In genomic region chr1:218424528-218424927, GRCh38 we compare ENCODE assay signal across 25 cellular contexts.
A peak's percentile ranks its signal among the peaks of the same experiment; 100 is the strongest.
DNase-seq lines count a peak whose midpoint lies in the region; ATAC-seq and TF ChIP-seq lines count a peak whose summit lies in the region.
"Had no signal": no experiment of that assay in that cellular context is flagged by ENCODE, and none has a peak within 500 bp of the region (broad histone marks: within the 10 kb centered on the region; RNA-seq: fewer than 3 reads in every experiment).

No MANE protein-coding gene starts in this region.

- TF ChIP-seq CTCF in PC-3 (conservative IDR thresholded peaks at IDR 0.05; ENCODE audit: low read depth, low read length), result no peak

- H3K27ac ChIP-seq in PC-3 (ENCODE audit: low read length), result peak overlapping the region; percentile 4
- H3K27ac ChIP-seq: BLaER1, HL-60, RWPE1 had no signal

- no peak overlapping the region; the same call in 1 of the 2 replicates for H3K4me2 ChIP-seq in PC-3 (ENCODE audit: low read length)
- H3K4me2 ChIP-seq: BLaER1, GM23338, SK-N-SH had no signal

- peaks cover 31% of the 10 kb centered on the region for H3K36me3 ChIP-seq in PC-3 (ENCODE audit: low read depth, low read length)
- H3K36me3 ChIP-seq: BLaER1 had no signal

- peaks cover 10% of the 10 kb centered on the region for H3F3A ChIP-seq in PC-3 (ENCODE audit: low read length, unreplicated experiment)

- H3K27me3 ChIP-seq in PC-3 (ENCODE audit: low read length), result no peaks in the 10 kb centered on the region
- H3K27me3 ChIP-seq: BLaER1 had no signal

- no peaks in the 10 kb centered on the region for H3K9me2 ChIP-seq in PC-3 (replicated peaks; ENCODE audit: low read length)
- H3K9me2 ChIP-seq: SK-N-SH had no signal

- no TSS peak for BruUV-seq in PC-3 (replicated peaks; lab: Mats Ljungman, UMichigan)

- ATAC-seq in PC-3 (no peak), HG02571 (IDR thresholded peaks at IDR 0.05; ENCODE audit: unreplicated experiment) (no peak)
- ATAC-seq: GM23338 had no signal

- H3K9ac ChIP-seq in PC-3 (ENCODE audit: low read length), result no peak overlapping the region
- H3K9ac ChIP-seq: BLaER1, SK-N-SH had no signal

- POLR2A ChIA-PET in PC-3 (lab: Charles Lee; ENCODE audit: unreplicated experiment), result no interaction called here

- no peaks in the 10 kb centered on the region for H3K9me3 ChIP-seq in PC-3 (ENCODE audit: low read length)
- H3K9me3 ChIP-seq: BLaER1, Caco-2, SK-N-SH had no signal

- peak; percentile 49 for DNase-seq in PC-3
- DNase-seq in astrocyte of the hippocampus (ENCODE audit: low read depth, low spot score), result peak; percentile 80
- DNase-seq in kidney tubule cell (ENCODE audit: low spot score), result peak; percentile 30
- DNase-seq in NCI-H1930 (lab: John Stamatoyannopoulos, UW), result no peak
- no peak for DNase-seq in hypothalamus (lab: John Stamatoyannopoulos, UW)
- no peak for DNase-seq in NCI-H748 (lab: John Stamatoyannopoulos, UW; ENCODE audit: unreplicated experiment)
- DNase-seq: ACHN; Caco-2; CD4-positive, alpha-beta memory T cell; DMS 273 treated with DMSO at 0.1 percent for 48 hours; DMS79 treated with DMSO at 0.1 percent for 48 hours; HCEC 1CT; KG1; NCI-H1105; NCI-H146; NCI-H2029 treated with DMSO at 0.1 percent for 48 hours; NCI-H226; NCI-H524 treated with DMSO at 0.1 percent for 48 hours; SHP77 treated with DMSO at 0.1 percent for 48 hours; SK-N-SH had no signal

- peaks cover 45% of the 10 kb centered on the region for H3K4me1 ChIP-seq in PC-3 (ENCODE audit: insufficient read depth, low read length)
- H3K4me1 ChIP-seq: BLaER1, Caco-2 had no signal

- H4K20me1 ChIP-seq in PC-3 (ENCODE audit: low read length), result no peaks in the 10 kb centered on the region
- H4K20me1 ChIP-seq: BLaER1 had no signal

- H2AFZ ChIP-seq in PC-3 (ENCODE audit: low read length), result no peak overlapping the region
- H2AFZ ChIP-seq: GM23338 had no signal

- peaks cover 68% of the 10 kb centered on the region for H3K79me2 ChIP-seq in PC-3 (ENCODE audit: low read length)

- no peak overlapping the region for H3K4me3 ChIP-seq in PC-3 (ENCODE audit: low read length)
- H3K4me3 ChIP-seq: BLaER1, GM23338 had no signal

- intact Hi-C loops in PC-3 (cut with micrococcal nuclease), result loop anchor here (2.0 kb wide), 1 partner anchor 44 kb away; no protein-coding TSS in a partner anchor

- CTCF ChIA-PET in PC-3 (lab: Charles Lee), result no interaction called here

Comparison
In these comparisons a context has a peak if more than half of its experiments do, and no peak if none do; other contexts are left out.
1. DNase-seq: peak in PC-3 (single experiment), astrocyte of the hippocampus (single experiment) and kidney tubule cell (single experiment); none in NCI-H1930 (0 of 2), hypothalamus (0 of 51) and NCI-H748 (single experiment).